In the genomic region with DNA sequence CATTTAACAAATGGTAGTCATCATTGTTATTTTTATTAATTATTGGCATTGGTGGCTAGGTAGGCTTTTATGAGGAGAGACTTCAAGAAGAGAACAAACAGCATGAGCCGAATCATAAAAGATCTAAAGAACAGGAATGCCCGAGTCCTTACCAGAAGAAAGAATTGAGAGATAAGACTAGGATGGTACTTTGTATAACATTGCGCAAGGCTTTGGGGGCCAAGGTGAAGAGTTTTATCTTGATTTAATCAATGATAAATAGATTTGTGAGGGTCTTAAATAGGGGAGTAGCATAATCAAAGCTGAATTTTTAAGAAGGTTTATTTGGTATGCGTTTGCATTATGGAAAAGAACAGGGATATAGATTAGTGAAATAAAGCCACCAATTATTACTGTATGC, we compare ENCODE assay signal across 8 cellular contexts.
"Had no signal": no experiment of that assay in that cellular context is flagged by ENCODE, and none has a peak within 500 bp of the region (broad histone marks: within the 10 kb centered on the region; RNA-seq: fewer than 3 reads in every experiment).

No MANE protein-coding gene starts in this region.

- H3K4me3 ChIP-seq: GM23338, HAP-1 had no signal

- H3K4me2 ChIP-seq: GM23338 had no signal

- FAIRE-seq: HTR-8/SVneo had no signal

- ATAC-seq: GM23338, HCT116 had no signal

- DNase-seq: H7, HFFc6, Kasumi-1, KG1 had no signal

- H2AFZ ChIP-seq: GM23338 had no signal

- H3K9me3 ChIP-seq: HAP-1 had no signal

- H3K4me1 ChIP-seq: HAP-1 had no signal
